In the genomic region with DNA sequence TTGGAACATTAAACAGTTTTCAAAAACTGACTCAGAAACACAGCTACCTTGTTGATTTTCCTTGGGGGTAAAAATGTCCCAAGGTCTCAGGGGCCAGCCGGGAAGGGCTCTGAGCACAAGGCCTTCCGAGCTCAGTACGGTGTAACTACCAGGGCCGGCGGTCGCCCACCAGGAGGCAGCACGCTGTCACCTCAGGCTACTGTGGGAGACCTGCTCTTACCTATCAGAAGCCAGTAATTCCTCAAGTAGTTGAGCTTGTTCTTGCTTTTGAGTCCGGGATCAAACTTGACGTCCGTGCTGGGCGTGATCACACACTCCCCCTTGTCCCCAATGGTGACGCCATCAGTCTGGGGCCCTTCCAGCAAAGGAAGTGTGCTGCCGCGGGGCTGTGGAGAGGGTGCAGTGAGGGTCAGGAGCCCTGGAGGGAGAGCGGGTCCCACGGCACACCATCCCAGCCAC, we compare ENCODE assay signal across 9 cellular contexts. TPM values are rescaled to one million over a fixed set of nuclear protein-coding genes. Genes with fewer than 3 reads are reported as not detected.
DNase-seq lines count a peak whose midpoint lies in the region; ATAC-seq and TF ChIP-seq lines count a peak whose summit lies in the region.
"Had no signal": no experiment of that assay in that cellular context is flagged by ENCODE, and none has a peak within 500 bp of the region (broad histone marks: within the 10 kb centered on the region; RNA-seq: fewer than 3 reads in every experiment).

No MANE protein-coding gene starts in this region.

- no peaks in the 10 kb centered on the region for H3F3A ChIP-seq in smooth muscle cell (ENCODE audit: low read depth)

- H3K79me2 ChIP-seq in OCI-LY7 (ENCODE audit: insufficient read depth, low read depth, low read length) (no peaks in the 10 kb centered on the region), smooth muscle cell (ENCODE audit: low read depth) (no peaks in the 10 kb centered on the region)

- TF ChIP-seq CTCF in GM10248 (IDR thresholded peaks at IDR 0.05; ENCODE audit: control extremely low read depth, extremely low read depth, low read depth, missing control alignments) (peak; percentile 72), OCI-LY7 (conservative IDR thresholded peaks at IDR 0.05; ENCODE audit: low read length) (peak; percentile 85), smooth muscle cell (IDR thresholded peaks at IDR 0.05; ENCODE audit: borderline replicate concordance, insufficient read depth, poor library complexity, severe bottlenecking) (peak; percentile 51)

- DNase-seq in GM10248 (ENCODE audit: extremely low spot score) (no peak), OCI-LY7 (ENCODE audit: low spot score) (peak; percentile 71), left ventricle myocardium superior (peak; percentile 69), smooth muscle cell (lab: John Stamatoyannopoulos, UW; ENCODE audit: unreplicated experiment) (no peak), Ammon's horn (ENCODE audit: low spot score) (no peak)
- peak; percentile 70 for DNase-seq in activated naive CD4-positive, alpha-beta T cell treated with anti-CD3 and anti-CD28 coated beads, Interleukin-2, amount 50 U/mL, for 16 hours

- no peak overlapping the region; the same call in 1 of the 2 replicates for H2AFZ ChIP-seq in OCI-LY7 (ENCODE audit: low read length)
- H2AFZ ChIP-seq in smooth muscle cell (ENCODE audit: low read depth) = no peak overlapping the region

- no peak overlapping the region for H3K9ac ChIP-seq in smooth muscle cell (ENCODE audit: low read depth)

- H3K9me2 ChIP-seq in OCI-LY7 (ENCODE audit: insufficient read depth, low read length) = no peaks in the 10 kb centered on the region

- H3K4me1 ChIP-seq in OCI-LY7 (ENCODE audit: insufficient read depth, low read length, poor library complexity, severe bottlenecking) (peaks cover 57% of the 10 kb centered on the region), smooth muscle cell (ENCODE audit: low read depth) (no peaks in the 10 kb centered on the region)

- intact Hi-C loops in OCI-LY7 (cut with micrococcal nuclease; ENCODE audit: unreplicated experiment) (loop anchor here (1.0 kb wide), 2 partner anchors 10 to 70 kb away; no protein-coding TSS in a partner anchor), left ventricle myocardium superior (cut with micrococcal nuclease) (no loop called here)

- no peaks in the 10 kb centered on the region for H3K27me3 ChIP-seq in smooth muscle cell (ENCODE audit: low read depth)
- H3K27me3 ChIP-seq: SJSA1 had no signal

- peak overlapping the region; percentile 36 for H3K27ac ChIP-seq in OCI-LY7 (ENCODE audit: low read depth, low read length, poor library complexity, severe bottlenecking)
- no peak overlapping the region for H3K27ac ChIP-seq in smooth muscle cell (ENCODE audit: low read depth)
- H3K27ac ChIP-seq: SJSA1 had no signal

- BruUV-seq in OCI-LY7 (replicated peaks; lab: Mats Ljungman, UMichigan) = no TSS peak

- H3K4me2 ChIP-seq in OCI-LY7 (ENCODE audit: low read length) (peak overlapping the region; percentile 47), smooth muscle cell (no peak overlapping the region)

- H3K36me3 ChIP-seq in OCI-LY7 (ENCODE audit: insufficient read depth, low read length) (peaks cover 53% of the 10 kb centered on the region), smooth muscle cell (ENCODE audit: low read depth) (peaks cover 9% of the 10 kb centered on the region)

- H4K20me1 ChIP-seq in OCI-LY7 (ENCODE audit: insufficient read depth, low read length) = no peaks in the 10 kb centered on the region
- H4K20me1 ChIP-seq in smooth muscle cell (ENCODE audit: low read depth) = no peaks in the 10 kb centered on the region

- peaks cover 9% of the 10 kb centered on the region; the same call in 1 of the 2 replicates for H3K9me3 ChIP-seq in OCI-LY7 (ENCODE audit: low read length)
- H3K9me3 ChIP-seq in smooth muscle cell (replicated peaks; ENCODE audit: low read depth) = no peaks in the 10 kb centered on the region

- H3K4me3 ChIP-seq in OCI-LY7 (ENCODE audit: low read depth, low read length, poor library complexity, severe bottlenecking) (no peak overlapping the region), smooth muscle cell (no peak overlapping the region)
- H3K4me3 ChIP-seq: SJSA1 had no signal

- CTCF ChIA-PET in GM10248 (lab: Yijun Ruan, JAX) = interaction anchor here (0.6 to 8.5 kb wide), 27 partner anchors 8 to 220 kb away, joined by 3 to 115 read pairs (median 7); a partner anchor contains a TSS
- CTCF ChIA-PET in OCI-LY7 (lab: Charles Lee; ENCODE audit: unreplicated experiment) = interaction anchor here (0.6 to 4.6 kb wide), 8 partner anchors 12 to 351 kb away, joined by 3 to 41 read pairs (median 4); no protein-coding TSS in a partner anchor

- POLR2A ChIA-PET in GM10248 (lab: Yijun Ruan, JAX) (interaction anchor here (0.8 kb wide), 1 partner anchor 64 kb away, joined by 3 read pairs; no protein-coding TSS in a partner anchor), OCI-LY7 (lab: Charles Lee) (interaction anchor here (0.6 to 2.1 kb wide), 9 partner anchors 11 to 173 kb away, joined by 3 to 17 read pairs (median 5); a partner anchor contains a TSS)

- ATAC-seq in left ventricle myocardium superior = peak; percentile 76
- ATAC-seq in HG02798 (IDR thresholded peaks at IDR 0.05; ENCODE audit: poor library complexity, unreplicated experiment) = no peak
- ATAC-seq in HG03571 (IDR thresholded peaks at IDR 0.05; ENCODE audit: unreplicated experiment) = no peak

- WGBS in smooth muscle cell (ENCODE audit: low lambda C conversion rate) = 48% methylated on average over 16 of the region's 16 CpGs

RNA-seq across cellular contexts. Expression of a gene that starts 43.4 kb away (rescaled TPM):
- total RNA-seq in OCI-LY7 (2014; rRNA removed; shearing (Covaris generic)) = 76.4 and 112 TPM in 2 replicates
- total RNA-seq in OCI-LY7 (2022) (79.1 and 88.7 TPM in 2 replicates), left ventricle myocardium superior (30.6 TPM), smooth muscle cell (1.6 TPM in 1 of 2 replicates, not detected in the other)
- polyA plus RNA-seq in smooth muscle cell = 1.0 TPM in 1 of 2 replicates, not detected in the other

Comparison
In these comparisons a context has a peak if more than half of its experiments do, and no peak if none do; other contexts are left out.
1. DNase-seq: peak in OCI-LY7 (single experiment), activated naive CD4-positive, alpha-beta T cell treated with anti-CD3 and anti-CD28 coated beads, Interleukin-2, amount 50 U/mL, for 16 hours (single experiment) and left ventricle myocardium superior (single experiment); none in GM10248 (single experiment), smooth muscle cell (single experiment) and Ammon's horn (single experiment).
2. RNA of a gene that starts 43.4 kb away (total RNA-seq): 76.4 to 112 TPM in OCI-LY7 and 30.6 TPM in left ventricle myocardium superior (single experiment); 1.6 TPM in smooth muscle cell; every median in the first group is over 10 times any median in the second.
3. Peak in every context shown above with its lines, with median percentiles within 50 percentile points of each other: CTCF ChIP-seq.